Comparison of ENCODE assay signal across 21 cellular contexts in the genomic region with DNA sequence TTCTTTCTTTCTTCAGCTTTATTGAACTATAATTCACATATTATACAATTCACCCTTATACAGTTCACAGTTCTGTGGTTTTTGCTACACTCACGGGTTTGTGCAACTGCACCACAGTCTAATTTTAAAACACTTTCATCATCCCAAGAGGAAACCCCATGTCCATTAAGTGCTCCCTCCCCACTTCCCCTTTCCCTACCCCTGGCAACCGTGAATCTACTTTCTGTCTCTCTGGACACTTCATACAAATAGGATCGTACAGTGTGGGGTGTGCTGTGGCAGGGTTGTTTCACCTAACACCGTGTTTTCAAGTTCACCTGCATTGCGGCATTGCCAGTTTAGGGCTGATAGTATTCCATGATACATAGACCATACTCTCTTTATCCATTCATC.
DNase-seq lines count a peak whose midpoint lies in the region; ATAC-seq, FAIRE-seq and TF ChIP-seq lines count a peak whose summit lies in the region.
"Had no signal": no experiment of that assay in that cellular context is flagged by ENCODE, and none has a peak within 500 bp of the region (broad histone marks: within the 10 kb centered on the region; RNA-seq: fewer than 3 reads in every experiment).

No MANE protein-coding gene starts in this region.

- no peak overlapping the region for H2AFZ ChIP-seq in K562 (ENCODE audit: low read depth, low read length)
- H2AFZ ChIP-seq: parathyroid adenoma had no signal

- no peaks in the 10 kb centered on the region for H3K9me1 ChIP-seq in K562 (ENCODE audit: control insufficient read depth, insufficient read depth, low read length)

- intact Hi-C loops in K562 (cut with micrococcal nuclease): no loop called here
- intact Hi-C loops in naive thymus-derived CD4-positive, alpha-beta T cell (cut with micrococcal nuclease): no loop called here

- H3K79me2 ChIP-seq in K562 (ENCODE audit: control insufficient read depth, insufficient read depth, low read length): no peaks in the 10 kb centered on the region
- H3K79me2 ChIP-seq: parathyroid adenoma had no signal

- FAIRE-seq in K562 (lab: Jason Lieb, UNC): no peak
- FAIRE-seq: GM18507, small intestine had no signal

- TF ChIP-seq EP300 in K562 (IDR thresholded peaks at IDR 0.05; ENCODE audit: low read length): no peak

- TF ChIP-seq POLR2A in NB4 (IDR thresholded peaks at IDR 0.05; ENCODE audit: extremely low read depth, insufficient read length) (peak; percentile 55), K562 (conservative IDR thresholded peaks at IDR 0.05) (no peak)

- BruUV-seq in K562 (replicated peaks; lab: Mats Ljungman, UMichigan): no TSS peak

- in situ Hi-C loops in K562 (cut with MboI): no loop called here

- no peak overlapping the region for H3K4me2 ChIP-seq in K562 (ENCODE audit: insufficient read depth, low read length)

- no peak for TF ChIP-seq RAD21 in K562 (CRISPR knock-in tag; conservative IDR thresholded peaks at IDR 0.05 in 1 of 2, IDR thresholded peaks at IDR 0.05 in 1 of 2)

- no peaks in the 10 kb centered on the region for H3K36me3 Mint-ChIP-seq in naive thymus-derived CD4-positive, alpha-beta T cell
- no peaks in the 10 kb centered on the region for H3K36me3 Mint-ChIP-seq in natural killer cell treated with Interleukin-12 subunit alpha and Interleukin-12 subunit beta and Interleukin-15 and Interleukin-18, amount 100 ng/mL, for 72 hours
- H3K36me3 Mint-ChIP-seq: activated naive CD8-positive, alpha-beta T cell treated with anti-CD3 and anti-CD28 coated beads for 36 hours; IgD-negative memory B cell had no signal

- no peaks in the 10 kb centered on the region for H3K9me3 ChIP-seq in K562 (replicated peaks; ENCODE audit: control insufficient read depth, insufficient read depth, low read depth, low read length)
- H3K9me3 ChIP-seq in naive thymus-derived CD4-positive, alpha-beta T cell (ENCODE audit: control insufficient read depth in 2 of 3, low read length in 3 of 3): no peaks in the 10 kb centered on the region
- H3K9me3 ChIP-seq: HAP-1, thoracic aorta had no signal

- peak overlapping the region; percentile 70 for H3K4me3 ChIP-seq in NB4 (ENCODE audit: low read depth, low read length)
- H3K4me3 ChIP-seq in K562: no peak overlapping the region
- H3K4me3 ChIP-seq in naive thymus-derived CD4-positive, alpha-beta T cell (ENCODE audit: low read length): no peak overlapping the region
- H3K4me3 ChIP-seq: HAP-1, thoracic aorta had no signal

- TF ChIP-seq CTCF in NB4 (IDR thresholded peaks at IDR 0.05; ENCODE audit: low read depth, low read length) (no peak), K562 (IDR thresholded peaks at IDR 0.05 in 2 of 3, conservative IDR thresholded peaks at IDR 0.05 in 1 of 3; ENCODE audit: insufficient read depth in 2 of 3, low read depth in 1 of 3, low read length in 3 of 3) (no peak)

- no peak for ATAC-seq in K562
- ATAC-seq in naive thymus-derived CD4-positive, alpha-beta T cell: peak; percentile 72
- ATAC-seq in natural killer cell treated with Interleukin-12 subunit alpha and Interleukin-12 subunit beta and Interleukin-15 and Interleukin-18, amount 100 ng/mL, for 72 hours: no peak
- ATAC-seq: activated T-cell treated with anti-CD3 and anti-CD28 coated beads, Interleukin-2, amount 50 U/mL, for 4 hours had no signal

- H3K27ac Mint-ChIP-seq in naive thymus-derived CD4-positive, alpha-beta T cell: no peak overlapping the region
- no peak overlapping the region for H3K27ac Mint-ChIP-seq in natural killer cell treated with Interleukin-12 subunit alpha and Interleukin-12 subunit beta and Interleukin-15 and Interleukin-18, amount 100 ng/mL, for 72 hours
- H3K27ac Mint-ChIP-seq: activated naive CD8-positive, alpha-beta T cell treated with anti-CD3 and anti-CD28 coated beads for 36 hours; B cell; IgD-negative memory B cell had no signal

- H3K9ac ChIP-seq in K562 (ENCODE audit: insufficient read depth in 1 of 2, low read depth in 2 of 2, low read length in 2 of 2): no peak overlapping the region
- H3K9ac ChIP-seq: parathyroid adenoma had no signal

- POLR2A ChIA-PET in K562 (lab: Yijun Ruan, JAX): interaction anchor here (1.1 kb wide), 1 partner anchor 9 kb away, joined by 4 read pairs; no protein-coding TSS in a partner anchor
- POLR2A ChIA-PET in naive thymus-derived CD4-positive, alpha-beta T cell (lab: Charles Lee): no interaction called here

- H4K20me1 ChIP-seq in K562 (replicated peaks; ENCODE audit: control insufficient read depth, insufficient read depth, low read length): no peaks in the 10 kb centered on the region; the same call in 1 of the 2 replicates

- WGBS in K562 (ENCODE audit: insufficient coverage, low coverage, missing lambda C conversion rate): 0% methylated on average over 5 of the region's 5 CpGs

- CTCF ChIA-PET in K562 (lab: Yijun Ruan, JAX; ENCODE audit: low intra/inter-chr PET ratio): no interaction called here
- CTCF ChIA-PET in naive thymus-derived CD4-positive, alpha-beta T cell (lab: Charles Lee): no interaction called here

- H3K4me3 Mint-ChIP-seq in naive thymus-derived CD4-positive, alpha-beta T cell: no peak overlapping the region
- no peak overlapping the region for H3K4me3 Mint-ChIP-seq in natural killer cell treated with Interleukin-12 subunit alpha and Interleukin-12 subunit beta and Interleukin-15 and Interleukin-18, amount 100 ng/mL, for 72 hours
- H3K4me3 Mint-ChIP-seq: activated naive CD8-positive, alpha-beta T cell treated with anti-CD3 and anti-CD28 coated beads for 36 hours; activated T-cell treated with anti-CD3 and anti-CD28 coated beads, Interleukin-2, amount 50 U/mL, for 4 hours; B cell; IgD-negative memory B cell had no signal

- DNase-seq in GF-D8 (lab: John Stamatoyannopoulos, UW) (peak; percentile 92), NB4 (ENCODE audit: low read depth) (peak; percentile 98), K562 (ENCODE audit: extremely low read depth in 1 of 4, low spot score in 3 of 4) (no peak), activated gamma-delta T cell treated with Interleukin-2 at 50 U/mL for 16 hours (no peak), DMS 273 treated with DMSO at 0.1 percent for 48 hours (lab: John Stamatoyannopoulos, UW) (no peak), hippocampal formation (lab: John Stamatoyannopoulos, UW) (no peak)
- no peak for DNase-seq in naive thymus-derived CD4-positive, alpha-beta T cell
- no peak for DNase-seq in natural killer cell treated with Interleukin-12 subunit alpha and Interleukin-12 subunit beta and Interleukin-15 and Interleukin-18, amount 100 ng/mL, for 72 hours (ENCODE audit: low spot score)
- DNase-seq: activated naive CD8-positive, alpha-beta T cell treated with anti-CD3 and anti-CD28 coated beads for 36 hours; activated T-cell treated with anti-CD3 and anti-CD28 coated beads, Interleukin-2, amount 50 U/mL, for 4 hours; effector CD4-positive, alpha-beta T cell; NCI-H1417 treated with DMSO at 0.1 percent for 48 hours; NCI-H2171; SHP77 treated with DMSO at 0.1 percent for 48 hours; small intestine had no signal

- H3K36me3 ChIP-seq in K562 (ENCODE audit: control insufficient read depth, insufficient read depth, low read length): no peaks in the 10 kb centered on the region
- H3K36me3 ChIP-seq in naive thymus-derived CD4-positive, alpha-beta T cell (ENCODE audit: control insufficient read depth in 2 of 3, insufficient read depth in 3 of 3, low read length in 3 of 3): no peaks in the 10 kb centered on the region
- H3K36me3 ChIP-seq: HAP-1, thoracic aorta had no signal

- peaks cover 0 to 5% (median 0%) of the 10 kb centered on the region in 11 donors for H3K9me3 Mint-ChIP-seq in naive thymus-derived CD4-positive, alpha-beta T cell
- no peaks in the 10 kb centered on the region for H3K9me3 Mint-ChIP-seq in natural killer cell treated with Interleukin-12 subunit alpha and Interleukin-12 subunit beta and Interleukin-15 and Interleukin-18, amount 100 ng/mL, for 72 hours
- H3K9me3 Mint-ChIP-seq: activated naive CD8-positive, alpha-beta T cell treated with anti-CD3 and anti-CD28 coated beads for 36 hours; activated T-cell treated with anti-CD3 and anti-CD28 coated beads, Interleukin-2, amount 50 U/mL, for 4 hours had no signal

- H3K4me1 Mint-ChIP-seq in naive thymus-derived CD4-positive, alpha-beta T cell: peaks cover 0 to 14% (median 0%) of the 10 kb centered on the region in 7 donors
- peaks cover 7 to 15% of the 10 kb centered on the region in 2 donors for H3K4me1 Mint-ChIP-seq in natural killer cell treated with Interleukin-12 subunit alpha and Interleukin-12 subunit beta and Interleukin-15 and Interleukin-18, amount 100 ng/mL, for 72 hours (ENCODE audit: low read depth in 2 of 2)
- H3K4me1 Mint-ChIP-seq: activated naive CD8-positive, alpha-beta T cell treated with anti-CD3 and anti-CD28 coated beads for 36 hours; B cell had no signal

- H3K27me3 Mint-ChIP-seq in naive thymus-derived CD4-positive, alpha-beta T cell: peaks cover 0 to 47% (median 16%) of the 10 kb centered on the region in 5 donors
- peaks cover 13 to 25% of the 10 kb centered on the region in 2 donors for H3K27me3 Mint-ChIP-seq in natural killer cell treated with Interleukin-12 subunit alpha and Interleukin-12 subunit beta and Interleukin-15 and Interleukin-18, amount 100 ng/mL, for 72 hours

- H3K27me3 ChIP-seq in K562 (ENCODE audit: control insufficient read depth in 2 of 2, insufficient read depth in 2 of 2, low read length in 2 of 2): peaks cover 0 to 34% of the 10 kb centered on the region in 2 experiments; a peak in 3 of 5 replicates
- H3K27me3 ChIP-seq in naive thymus-derived CD4-positive, alpha-beta T cell (ENCODE audit: control insufficient read depth in 2 of 2, insufficient read depth in 2 of 2, low read length in 2 of 2): no peaks in the 10 kb centered on the region

- no peaks in the 10 kb centered on the region for H3K4me1 ChIP-seq in K562 (replicated peaks in 1 of 2; ENCODE audit: control insufficient read depth in 2 of 2, insufficient read depth in 2 of 2, low read length in 2 of 2)
- no peaks in the 10 kb centered on the region for H3K4me1 ChIP-seq in naive thymus-derived CD4-positive, alpha-beta T cell (ENCODE audit: control insufficient read depth in 2 of 2, insufficient read depth in 2 of 2, low read length in 2 of 2)
- H3K4me1 ChIP-seq: HAP-1, parathyroid adenoma had no signal

- no peak overlapping the region for H3K27ac ChIP-seq in K562 (ENCODE audit: extremely low read depth, low read depth, low read length)
- H3K27ac ChIP-seq in naive thymus-derived CD4-positive, alpha-beta T cell (ENCODE audit: low read depth, low read length): no peak overlapping the region
- H3K27ac ChIP-seq: parathyroid adenoma, thoracic aorta had no signal

TF ChIP-seq in K562, 482 proteins besides CTCF, POLR2A, EP300 and RAD21:
- TF ChIP-seq EGR1 (conservative IDR thresholded peaks at IDR 0.05) (no peak), CEBPG (CRISPR knock-in tag; IDR thresholded peaks at IDR 0.05) (no peak), CEBPG (tag; conservative IDR thresholded peaks at IDR 0.05 in 1 of 2, IDR thresholded peaks at IDR 0.05 in 1 of 2) (peak in 1 of 2 experiments; percentile 21; a peak in 1 of 4 replicates), SPI1 (IDR thresholded peaks at IDR 0.05; ENCODE audit: borderline replicate concordance, low read depth, low read length) (peak; percentile 57; the same call in 1 of the 2 replicates), EZH2 (IDR thresholded peaks at IDR 0.05; ENCODE audit: borderline replicate concordance, low read depth, low read length) (no peak)

Comparison
In these comparisons a context has a peak if more than half of its experiments do, and no peak if none do; other contexts are left out.
1. DNase-seq: peak in GF-D8 (single experiment) and NB4 (single experiment); none in K562 (0 of 4), naive thymus-derived CD4-positive, alpha-beta T cell (0 of 9), activated gamma-delta T cell treated with Interleukin-2 at 50 U/mL for 16 hours (single experiment), DMS 273 treated with DMSO at 0.1 percent for 48 hours (single experiment), natural killer cell treated with Interleukin-12 subunit alpha and Interleukin-12 subunit beta and Interleukin-15 and Interleukin-18, amount 100 ng/mL, for 72 hours (single experiment) and hippocampal formation (0 of 2).